Comparison of ENCODE assay signal across 8 cellular contexts in genomic region chr7:128737867-128738390, GRCh38. TPM values are rescaled to one million over a fixed set of nuclear protein-coding genes. Genes with fewer than 3 reads are reported as not detected.
DNase-seq lines count a peak whose midpoint lies in the region; TF ChIP-seq lines count a peak whose summit lies in the region.

No MANE protein-coding gene starts in this region.

- TF ChIP-seq CTCF in HFFc6 (IDR thresholded peaks at IDR 0.05) (no peak), GM10248 (IDR thresholded peaks at IDR 0.05; ENCODE audit: control extremely low read depth, extremely low read depth, low read depth, missing control alignments) (no peak), colonic mucosa (IDR thresholded peaks at IDR 0.05) (no peak)

- H3K4me3 Mint-ChIP-seq in HFFc6 = peak overlapping the region; percentile 99

- intact Hi-C loops in colonic mucosa (cut with DNase I) = no loop called here
- intact Hi-C loops in posterior cingulate gyrus (cut with DNase I) = no loop called here

- H3K9me3 ChIP-seq in mesenchymal stem cell (ENCODE audit: control insufficient read depth, low read length) (no peaks in the 10 kb centered on the region), colonic mucosa (no peaks in the 10 kb centered on the region)

- H3K36me3 Mint-ChIP-seq in HFFc6 (ENCODE audit: low read depth) = peaks cover 30% of the 10 kb centered on the region

- H2BK5ac ChIP-seq in mesenchymal stem cell (ENCODE audit: low read depth, low read length, poor library complexity, severe bottlenecking) = no peak overlapping the region

- H2AFZ ChIP-seq in ACC112 (ENCODE audit: low read length, unreplicated experiment) (no peak overlapping the region), mesenchymal stem cell (ENCODE audit: low read depth, low read length) (no peak overlapping the region)

- no peak overlapping the region for H2AK5ac ChIP-seq in mesenchymal stem cell (ENCODE audit: low read length, severe bottlenecking)

- peak overlapping the region; percentile 100 for H3K27ac Mint-ChIP-seq in HFFc6

- peaks cover 31% of the 10 kb centered on the region for H3K4me1 ChIP-seq in ACC112 (ENCODE audit: control insufficient read depth, insufficient read depth, low read length, unreplicated experiment)
- H3K4me1 ChIP-seq in mesenchymal stem cell (ENCODE audit: control insufficient read depth, insufficient read depth, low read depth, low read length) = no peaks in the 10 kb centered on the region
- peaks cover 9% of the 10 kb centered on the region for H3K4me1 ChIP-seq in colonic mucosa

- POLR2A ChIA-PET in GM10248 (lab: Yijun Ruan, JAX) = interaction anchor here (1.2 kb wide), 1 partner anchor 146 kb away, joined by 3 read pairs; no protein-coding TSS in a partner anchor

- H3K4me2 ChIP-seq in mesenchymal stem cell (ENCODE audit: low read length, poor library complexity, severe bottlenecking) = no peak overlapping the region

- no peak overlapping the region for H2BK12ac ChIP-seq in mesenchymal stem cell (ENCODE audit: low read length in 2 of 2)

- H3K4me1 Mint-ChIP-seq in HFFc6 (ENCODE audit: low read depth) = peaks cover 48% of the 10 kb centered on the region

- H4K91ac ChIP-seq in mesenchymal stem cell (ENCODE audit: low read length) = no peak overlapping the region

- no peak overlapping the region for H3K14ac ChIP-seq in mesenchymal stem cell (ENCODE audit: low read length in 2 of 2)

- H3K36me3 ChIP-seq in ACC112 (ENCODE audit: insufficient read depth, low read length) = no peaks in the 10 kb centered on the region
- H3K36me3 ChIP-seq in mesenchymal stem cell (ENCODE audit: control insufficient read depth in 1 of 2, insufficient read depth in 2 of 2, low read depth in 1 of 2, low read length in 2 of 2) = no peaks in the 10 kb centered on the region
- H3K36me3 ChIP-seq in colonic mucosa = no peaks in the 10 kb centered on the region

- no peak overlapping the region for H2BK15ac ChIP-seq in mesenchymal stem cell (ENCODE audit: low read depth, poor library complexity, severe bottlenecking)

- no peak overlapping the region for H2BK120ac ChIP-seq in mesenchymal stem cell (ENCODE audit: low read depth, low read length)

- no peak overlapping the region for H4K8ac ChIP-seq in mesenchymal stem cell (ENCODE audit: low read length)

- H3K4me3 ChIP-seq in ACC112 (ENCODE audit: low read depth, low read length) (peak overlapping the region; percentile 89), mesenchymal stem cell (ENCODE audit: insufficient read depth in 1 of 2, low read depth in 1 of 2, low read length in 2 of 2) (peak overlapping the region in 1 of 2 experiments; percentile 97), colonic mucosa (no peak overlapping the region)

- H3K18ac ChIP-seq in mesenchymal stem cell (ENCODE audit: low read depth in 1 of 2, low read length in 2 of 2) = no peak overlapping the region

- H3K9ac ChIP-seq in mesenchymal stem cell (ENCODE audit: low read length) (peak overlapping the region; percentile 99), colonic mucosa (ENCODE audit: low read depth in 2 of 2, low read length in 2 of 2) (peak overlapping the region in 1 of 2 donors; percentile 59)

- peaks cover 20% of the 10 kb centered on the region for H3K27me3 Mint-ChIP-seq in HFFc6 (ENCODE audit: insufficient read depth)

- H3K79me2 ChIP-seq in ACC112 (ENCODE audit: control insufficient read depth, insufficient read depth, low read length, unreplicated experiment) = peaks cover 38% of the 10 kb centered on the region

- H3K4ac ChIP-seq in mesenchymal stem cell (ENCODE audit: low read depth in 1 of 2, low read length in 2 of 2) = no peak overlapping the region

- peaks cover under 1% of the 10 kb centered on the region; the same call in 1 of the 2 replicates for H3K27me3 ChIP-seq in ACC112 (ENCODE audit: insufficient read depth, low read length)
- H3K27me3 ChIP-seq in mesenchymal stem cell (ENCODE audit: control insufficient read depth in 1 of 2, insufficient read depth in 1 of 2, low read length in 2 of 2) = peaks cover 0 to 8% of the 10 kb centered on the region in 2 experiments
- peaks cover 6% of the 10 kb centered on the region for H3K27me3 ChIP-seq in colonic mucosa

- WGBS in mesenchymal stem cell = 0% methylated on average over 1 of the region's 1 CpG

- no peaks in the 10 kb centered on the region; the same call in 1 of the 2 replicates for H3K9me3 Mint-ChIP-seq in HFFc6

- H3K23ac ChIP-seq in mesenchymal stem cell (ENCODE audit: low read length in 2 of 2) = no peak overlapping the region

- H3K27ac ChIP-seq in ACC112 (ENCODE audit: low read depth, low read length) (peak overlapping the region; percentile 94), mesenchymal stem cell (ENCODE audit: low read length, poor library complexity, severe bottlenecking) (peak overlapping the region; percentile 79), colonic mucosa (no peak overlapping the region)

- peak; percentile 89 for DNase-seq in HFFc6
- DNase-seq in amniotic epithelial cell (ENCODE audit: low read depth) = peak; percentile 61
- DNase-seq in mesenchymal stem cell = peak; percentile 89
- DNase-seq in GM10248 (ENCODE audit: extremely low spot score) = no peak
- DNase-seq in colonic mucosa = no peak
- no peak for DNase-seq in HuH-7.5 (ENCODE audit: low spot score)
- no peak for DNase-seq in posterior cingulate gyrus

- CTCF ChIA-PET in GM10248 (lab: Yijun Ruan, JAX) = interaction anchor here (1.0 to 7.7 kb wide), 9 partner anchors 8 to 340 kb away, joined by 3 to 48 read pairs (median 3); no protein-coding TSS in a partner anchor

- H3K79me1 ChIP-seq in mesenchymal stem cell (replicated peaks; ENCODE audit: low read length, poor library complexity, severe bottlenecking) = no peaks in the 10 kb centered on the region

RNA-seq across cellular contexts. Expression of gene CALU, which starts 1.2 kb away (rescaled TPM):
- total RNA-seq in HFFc6 (2021; fragmentation: NEBNext Ultra II Directional; extraction: Animal tissue kit (Norgen Biotek cat#: 25700)) = 100 to 1,000 TPM; 821 to 941 (median 887) TPM
- 923 TPM for polyA plus RNA-seq in mesenchymal stem cell (2013, experiment 1 of 2)
- 940 TPM for polyA plus RNA-seq in mesenchymal stem cell (2013, experiment 2 of 2)
- 10 to 100 TPM; 47.9 to 63.8 TPM for total RNA-seq in colonic mucosa

RNA-seq across cellular contexts. Expression of gene OPN1SW, which starts 37.7 kb away (rescaled TPM):
- total RNA-seq in HFFc6 (2021; fragmentation: NEBNext Ultra II Directional; extraction: Animal tissue kit (Norgen Biotek cat#: 25700)) = not detected
- not detected for polyA plus RNA-seq in mesenchymal stem cell (2013, experiment 1 of 2)
- polyA plus RNA-seq in mesenchymal stem cell (2013, experiment 2 of 2) = not detected
- not detected for total RNA-seq in colonic mucosa

RNA-seq across cellular contexts. Expression of gene CCDC136, which starts 53.8 kb away (rescaled TPM):
- total RNA-seq in HFFc6 (2021; fragmentation: NEBNext Ultra II Directional; extraction: Animal tissue kit (Norgen Biotek cat#: 25700)) = 10 to 100 TPM in 4 of 6 experiments, 1 to 10 TPM in 2; 7.4 to 16.5 (median 13.7) TPM
- 2.2 TPM for polyA plus RNA-seq in mesenchymal stem cell (2013, experiment 1 of 2)
- polyA plus RNA-seq in mesenchymal stem cell (2013, experiment 2 of 2) = 1.4 TPM
- 1 to 10 TPM in 1 of 2 donors, under 1 TPM in 1; 0.64 to 5.8 TPM for total RNA-seq in colonic mucosa

Comparison
In these comparisons a context has a peak if more than half of its experiments do, and no peak if none do; other contexts are left out.
1. DNase-seq: peak in HFFc6 (single experiment), amniotic epithelial cell (single experiment) and mesenchymal stem cell (single experiment); none in GM10248 (single experiment), colonic mucosa (single experiment), HuH-7.5 (single experiment) and posterior cingulate gyrus (0 of 10).
2. RNA of gene CALU, which starts 1.2 kb away (total RNA-seq): 821 to 941 TPM in HFFc6; 47.9 to 63.8 TPM in colonic mucosa; every median in the first group is over 10 times any median in the second.